15 cellular contexts compared by ENCODE assay signal in the genomic region with DNA sequence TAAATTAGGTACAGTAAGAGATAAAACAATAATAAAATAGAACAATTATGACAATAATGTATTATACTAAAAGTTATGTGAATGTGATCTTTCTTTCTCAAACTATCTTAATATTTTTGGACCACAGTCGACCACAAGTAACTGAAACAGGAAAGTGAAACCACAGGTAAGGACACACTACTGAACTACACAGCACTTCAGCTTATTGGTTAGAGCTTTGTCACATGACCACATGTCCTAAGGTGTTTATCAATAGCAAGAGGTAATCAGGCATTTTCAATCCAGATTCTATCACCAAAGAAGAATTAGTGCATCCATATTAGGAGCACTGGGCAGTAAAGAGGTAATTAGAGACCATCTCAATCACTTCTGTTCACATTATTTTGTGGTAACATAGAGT.
A peak's percentile ranks its signal among the peaks of the same experiment; 100 is the strongest.
DNase-seq lines count a peak whose midpoint lies in the region; TF ChIP-seq lines count a peak whose summit lies in the region.
"Had no signal": no experiment of that assay in that cellular context is flagged by ENCODE, and none has a peak within 500 bp of the region (broad histone marks: within the 10 kb centered on the region; RNA-seq: fewer than 3 reads in every experiment).

No MANE protein-coding gene starts in this region.

- H3K79me2 ChIP-seq in PC-9 (ENCODE audit: low read depth): no peaks in the 10 kb centered on the region

- TF ChIP-seq CTCF in HL-60 (IDR thresholded peaks at IDR 0.05; ENCODE audit: insufficient read depth, low read length) (no peak), PC-9 (conservative IDR thresholded peaks at IDR 0.05) (no peak)

- H3K27ac ChIP-seq in BLaER1 (no peak overlapping the region), HL-60 (replicated peaks) (peak overlapping the region; percentile 29), PC-9 (peak overlapping the region; percentile 58)
- H3K27ac ChIP-seq: C4-2B, SJCRH30 had no signal

- H4K20me1 ChIP-seq in BLaER1: no peaks in the 10 kb centered on the region
- H4K20me1 ChIP-seq in PC-9 (ENCODE audit: insufficient read depth): no peaks in the 10 kb centered on the region

- DNase-seq in GDM1 (lab: John Stamatoyannopoulos, UW) (peak; percentile 27), HL-60 (ENCODE audit: low read depth in 1 of 2, low spot score in 1 of 2) (no peak), PC-9 (no peak), NCI-H2107 treated with DMSO at 0.1 percent for 48 hours (lab: John Stamatoyannopoulos, UW; ENCODE audit: unreplicated experiment) (no peak), HK-2 (ENCODE audit: unreplicated experiment) (no peak), GM19240 (ENCODE audit: insufficient read length, low spot score) (no peak)
- DNase-seq in stimulated activated CD4-positive, alpha-beta T cell treated with anti-CD3 and anti-CD28 coated beads, Interleukin-2, amount 100 ng/mL, for 48 hours: no peak
- DNase-seq: Caco-2, H9, NCI-H1092, NCI-H345, NCI-H526 treated with DMSO at 0.1 percent for 48 hours had no signal

- intact Hi-C loops in PC-9 (cut with micrococcal nuclease; ENCODE audit: unreplicated experiment): no loop called here

- H3K9me3 ChIP-seq in BLaER1 (no peaks in the 10 kb centered on the region), PC-9 (ENCODE audit: insufficient read depth, low read depth) (no peaks in the 10 kb centered on the region)
- H3K9me3 ChIP-seq: Caco-2, SJCRH30 had no signal

- H3K36me3 ChIP-seq in BLaER1 (no peaks in the 10 kb centered on the region), PC-9 (ENCODE audit: low read depth) (no peaks in the 10 kb centered on the region)
- H3K36me3 ChIP-seq: SJCRH30 had no signal

- no peaks in the 10 kb centered on the region for H3K9me2 ChIP-seq in PC-9 (ENCODE audit: insufficient read depth)

- BruUV-seq in PC-9 (replicated peaks; lab: Mats Ljungman, UMichigan): no TSS peak

- no peaks in the 10 kb centered on the region for H3K27me3 ChIP-seq in BLaER1
- H3K27me3 ChIP-seq in HL-60 (ENCODE audit: insufficient read depth, poor library complexity, severe bottlenecking): no peaks in the 10 kb centered on the region
- no peaks in the 10 kb centered on the region for H3K27me3 ChIP-seq in PC-9 (ENCODE audit: insufficient read depth, low read depth)
- H3K27me3 ChIP-seq: SJCRH30 had no signal

- H3K4me3 ChIP-seq in BLaER1: no peak overlapping the region
- H3K4me3 ChIP-seq in HL-60 (replicated peaks; ENCODE audit: insufficient read depth, low read length): no peak overlapping the region
- H3K4me3 ChIP-seq in PC-9: no peak overlapping the region
- H3K4me3 ChIP-seq: SJCRH30 had no signal

- peaks cover 14% of the 10 kb centered on the region; the same call in 1 of the 2 replicates for H3K4me1 ChIP-seq in BLaER1
- H3K4me1 ChIP-seq in PC-9 (replicated peaks; ENCODE audit: insufficient read depth): peaks cover 7% of the 10 kb centered on the region; the same call in 1 of the 2 replicates
- H3K4me1 ChIP-seq: Caco-2 had no signal

- no peak overlapping the region for H3K9ac ChIP-seq in BLaER1

- CTCF ChIA-PET in PC-9 (lab: Charles Lee): no interaction called here

- H3F3A ChIP-seq in PC-9 (ENCODE audit: insufficient read depth, low read depth): no peaks in the 10 kb centered on the region

- H3K4me2 ChIP-seq in BLaER1: 0 out of 2 replicates have a peak overlapping the region, but pooled peaks have one; percentile 3
- 0 out of 2 replicates have a peak overlapping the region, but pooled peaks have one; percentile 23 for H3K4me2 ChIP-seq in PC-9

- POLR2A ChIA-PET in PC-9 (lab: Charles Lee; ENCODE audit: unreplicated experiment): no interaction called here

- no peak overlapping the region; the same call in 1 of the 2 replicates for H2AFZ ChIP-seq in PC-9
